8 cellular contexts compared by ENCODE assay signal in genomic region chr9:89311346-89312153, GRCh38. TPM values are rescaled to one million over a fixed set of nuclear protein-coding genes. Genes with fewer than 3 reads are reported as not detected.
A peak's percentile ranks its signal among the peaks of the same experiment; 100 is the strongest.
DNase-seq lines count a peak whose midpoint lies in the region; ATAC-seq and TF ChIP-seq lines count a peak whose summit lies in the region.

No MANE protein-coding gene starts in this region.

- H3K4me1 ChIP-seq in A673 (ENCODE audit: insufficient read depth, low read length, poor library complexity, severe bottlenecking) = peaks cover 22% of the 10 kb centered on the region
- peaks cover 44% of the 10 kb centered on the region for H3K4me1 ChIP-seq in OCI-LY3 (ENCODE audit: low read length)
- H3K4me1 ChIP-seq in mesendoderm (ENCODE audit: control insufficient read depth, low read depth, low read length) = peaks cover 2% of the 10 kb centered on the region
- peaks cover 23% of the 10 kb centered on the region for H3K4me1 ChIP-seq in vagina

- DNase-seq in A673 (ENCODE audit: low spot score) (no peak), dermis blood vessel endothelial cell (peak; percentile 35), mesendoderm (no peak), vagina (ENCODE audit: extremely low spot score in 2 of 2) (no peak), inferior parietal cortex (ENCODE audit: extremely low spot score) (no peak), NCI-H226 (no peak)

- peak overlapping the region; percentile 97 for H3K56ac ChIP-seq in mesendoderm (ENCODE audit: low read length)

- BruUV-seq in A673 (replicated peaks; lab: Mats Ljungman, UMichigan) = TSS peak; percentile 47

- H2BK120ac ChIP-seq in mesendoderm (ENCODE audit: low read depth, low read length) = no peak overlapping the region

- H4K20me1 ChIP-seq in OCI-LY3 (ENCODE audit: insufficient read depth, low read length) = peaks cover 36% of the 10 kb centered on the region

- H3K23ac ChIP-seq in mesendoderm (ENCODE audit: low read length) = peak overlapping the region; percentile 33

- intact Hi-C loops in A673 (cut with micrococcal nuclease; ENCODE audit: unreplicated experiment) = loop anchor here (2.0 kb wide), 1 partner anchor 131 kb away; no protein-coding TSS in a partner anchor
- intact Hi-C loops in vagina (cut with DNase I) = no loop called here

- H2AK5ac ChIP-seq in mesendoderm (ENCODE audit: low read length) = no peak overlapping the region

- peak overlapping the region; percentile 86 for H3K18ac ChIP-seq in mesendoderm (ENCODE audit: low read length)

- TF ChIP-seq CTCF in A673 (conservative IDR thresholded peaks at IDR 0.05; ENCODE audit: low read depth, low read length) (no peak), OCI-LY3 (IDR thresholded peaks at IDR 0.05; ENCODE audit: low read depth, low read length) (no peak), vagina (IDR thresholded peaks at IDR 0.05) (no peak)

- H3K9ac ChIP-seq in OCI-LY3 (ENCODE audit: low read length) (peak overlapping the region; percentile 88), mesendoderm (ENCODE audit: low read length) (peak overlapping the region; percentile 98)

- peak overlapping the region; percentile 17 for H2BK5ac ChIP-seq in mesendoderm (ENCODE audit: low read length)

- H3K79me2 ChIP-seq in OCI-LY3 (ENCODE audit: low read length) (peaks cover 70% of the 10 kb centered on the region), mesendoderm (ENCODE audit: control insufficient read depth, insufficient read depth, low read length) (peaks cover 40% of the 10 kb centered on the region)

- CTCF ChIA-PET in A673 (lab: Charles Lee) = no interaction called here

- H3K27ac ChIP-seq in A673 (ENCODE audit: low read depth, low read length, poor library complexity, severe bottlenecking) (peak overlapping the region; percentile 93), OCI-LY3 (ENCODE audit: low read length) (peak overlapping the region; percentile 67), mesendoderm (ENCODE audit: low read depth, low read length) (peak overlapping the region; percentile 91), vagina (peak overlapping the region; percentile 92)

- H2AFZ ChIP-seq in OCI-LY3 (ENCODE audit: low read depth, low read length) = no peak overlapping the region

- no CpG with 5 or more reads among the region's 51 CpGs for WGBS in mesendoderm (ENCODE audit: extremely low coverage, insufficient coverage, low lambda C conversion rate)

- POLR2A ChIA-PET in A673 (lab: Charles Lee; ENCODE audit: low non-redundant PET) = no interaction called here

- H3K4me2 ChIP-seq in OCI-LY3 (ENCODE audit: low read length) = peak overlapping the region; percentile 93
- H3K4me2 ChIP-seq in mesendoderm (ENCODE audit: low read length) = peak overlapping the region; percentile 49

- peaks cover 35% of the 10 kb centered on the region for H3K36me3 ChIP-seq in A673 (ENCODE audit: insufficient read depth, low read length, poor library complexity, severe bottlenecking)
- peaks cover 54% of the 10 kb centered on the region for H3K36me3 ChIP-seq in OCI-LY3 (replicated peaks; ENCODE audit: low read depth, low read length)
- peaks cover 2% of the 10 kb centered on the region for H3K36me3 ChIP-seq in mesendoderm (ENCODE audit: control insufficient read depth, insufficient read depth, low read length)
- no peaks in the 10 kb centered on the region for H3K36me3 ChIP-seq in vagina

- no peak overlapping the region for H4K8ac ChIP-seq in mesendoderm (ENCODE audit: low read depth, low read length)

- H3K9me3 ChIP-seq in A673 (ENCODE audit: low read depth, low read length, poor library complexity, severe bottlenecking) = no peaks in the 10 kb centered on the region
- no peaks in the 10 kb centered on the region for H3K9me3 ChIP-seq in OCI-LY3 (ENCODE audit: insufficient read depth, low read length)
- H3K9me3 ChIP-seq in vagina = no peaks in the 10 kb centered on the region

- peaks cover 2% of the 10 kb centered on the region for H3K79me1 ChIP-seq in mesendoderm (ENCODE audit: low read length)

- TF ChIP-seq POLR2A in vagina (IDR thresholded peaks at IDR 0.05) = no peak

- H3K4me3 ChIP-seq in A673 (ENCODE audit: low read depth, low read length, poor library complexity, severe bottlenecking) = peak overlapping the region; percentile 81
- H3K4me3 ChIP-seq in OCI-LY3 (ENCODE audit: low read length) = peak overlapping the region; percentile 84
- peak overlapping the region; percentile 99 for H3K4me3 ChIP-seq in mesendoderm (ENCODE audit: low read length)
- peak overlapping the region; percentile 69 to 74 for H3K4me3 ChIP-seq in vagina

- H2BK15ac ChIP-seq in mesendoderm (replicated peaks; ENCODE audit: low read depth) = no peak overlapping the region

- H3K27me3 ChIP-seq in A673 (replicated peaks; ENCODE audit: insufficient read depth, low read depth, low read length, poor library complexity) (no peaks in the 10 kb centered on the region), OCI-LY3 (ENCODE audit: low read depth, low read length) (no peaks in the 10 kb centered on the region), mesendoderm (ENCODE audit: insufficient read depth, low read length, poor library complexity) (no peaks in the 10 kb centered on the region), vagina (no peaks in the 10 kb centered on the region)

- H3K4ac ChIP-seq in mesendoderm (ENCODE audit: low read depth, low read length) = peak overlapping the region; percentile 88

- no peak overlapping the region for H4K5ac ChIP-seq in mesendoderm (ENCODE audit: low read length)

- ATAC-seq in GM21360 (IDR thresholded peaks at IDR 0.05; ENCODE audit: unreplicated experiment) = peak; percentile 4

RNA-seq across cellular contexts. Expression of gene CKS2, which starts 0.6 kb away (rescaled TPM):
- 301 and 344 TPM in 2 replicates for total RNA-seq in A673 (2021)
- 115 and 161 TPM in 2 replicates for total RNA-seq in dermis blood vessel endothelial cell
- polyA plus RNA-seq in mesendoderm (2013, experiment 1 of 2) = 167 TPM
- polyA plus RNA-seq in mesendoderm (2013, experiment 2 of 2) = 169 TPM
- total RNA-seq in vagina = 14.7 TPM

RNA-seq across cellular contexts. Expression of gene SECISBP2, which starts 6.8 kb away (rescaled TPM):
- 44.4 and 54.1 TPM in 2 replicates for total RNA-seq in A673 (2021)
- 30.0 and 30.1 TPM in 2 replicates for total RNA-seq in dermis blood vessel endothelial cell
- polyA plus RNA-seq in mesendoderm (2013, experiment 1 of 2) = 68.8 TPM
- 61.8 TPM for polyA plus RNA-seq in mesendoderm (2013, experiment 2 of 2)
- 51.1 TPM for total RNA-seq in vagina
